Comparison of ENCODE assay signal across 8 cellular contexts in the genomic region with DNA sequence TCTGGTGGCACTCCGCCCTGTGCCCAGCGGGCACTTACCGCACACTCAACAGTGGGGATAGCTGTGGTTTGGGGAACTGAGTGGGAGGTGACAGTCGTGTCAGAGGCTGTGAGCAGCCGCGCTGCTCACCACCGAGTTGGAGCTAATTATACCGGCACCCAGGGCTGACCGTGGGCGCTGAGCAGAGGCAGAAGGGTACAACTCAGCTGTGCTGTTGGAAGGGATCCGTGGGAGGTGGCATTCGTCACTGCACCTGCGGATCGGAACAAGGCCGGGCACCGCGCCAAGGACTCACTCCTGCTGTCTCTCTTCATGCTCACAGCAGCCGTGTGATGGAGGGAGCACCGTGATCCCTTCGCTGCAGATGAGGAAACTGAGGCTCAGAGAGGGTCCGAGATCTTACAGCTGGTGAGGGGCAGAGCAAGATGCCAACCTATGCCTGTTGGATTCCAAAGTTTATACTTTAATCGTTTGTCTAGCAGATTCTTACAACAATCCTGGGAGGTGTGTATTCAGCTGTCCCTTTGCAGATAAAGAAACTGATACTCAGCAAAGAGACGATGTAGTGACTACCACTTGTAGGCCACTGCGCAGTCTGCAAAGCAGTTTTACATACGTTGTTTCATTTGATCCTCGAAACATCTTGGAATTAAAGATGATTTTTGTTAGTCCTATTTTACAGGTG. TPM values are rescaled to one million over a fixed set of nuclear protein-coding genes. Genes with fewer than 3 reads are reported as not detected.
DNase-seq lines count a peak whose midpoint lies in the region; ATAC-seq and TF ChIP-seq lines count a peak whose summit lies in the region.

No MANE protein-coding gene starts in this region.

- H3K4me3 ChIP-seq in CD4-positive, CD25-positive, alpha-beta regulatory T cell (ENCODE audit: low read depth, low read length) = peak overlapping the region; percentile 83
- H3K4me3 ChIP-seq in right cardiac atrium (ENCODE audit: low read length) (peak overlapping the region; percentile 65), gastrocnemius medialis (peak overlapping the region; percentile 83 to 98 (median 90))

- H3K9me3 ChIP-seq in CD4-positive, CD25-positive, alpha-beta regulatory T cell (ENCODE audit: control insufficient read depth in 2 of 2, low read length in 2 of 2) = no peaks in the 10 kb centered on the region
- H3K9me3 ChIP-seq in right cardiac atrium (ENCODE audit: control insufficient read depth, low read length) (no peaks in the 10 kb centered on the region), gastrocnemius medialis (no peaks in the 10 kb centered on the region)

- H3K4me1 ChIP-seq in CD4-positive, CD25-positive, alpha-beta regulatory T cell (ENCODE audit: control insufficient read depth, insufficient read depth, low read length, poor library complexity, severe bottlenecking) = peaks cover 54% of the 10 kb centered on the region
- H3K4me1 ChIP-seq in right cardiac atrium (ENCODE audit: control insufficient read depth, insufficient read depth, low read length) = peaks cover under 1% of the 10 kb centered on the region
- H3K4me1 ChIP-seq in gastrocnemius medialis = peaks cover 45 to 48% of the 10 kb centered on the region in 2 donors

- H3K9me3 Mint-ChIP-seq in CD4-positive, CD25-positive, alpha-beta regulatory T cell = no peaks in the 10 kb centered on the region
- H3K9me3 Mint-ChIP-seq in activated naive CD4-positive, alpha-beta T cell treated with anti-CD3 and anti-CD28 coated beads, Interleukin-2, amount 10 ng/mL, durations not matched to agents 7 days and 5 days = no peaks in the 10 kb centered on the region

- TF ChIP-seq CTCF in gastrocnemius medialis (IDR thresholded peaks at IDR 0.05 in 4 of 5, conservative IDR thresholded peaks at IDR 0.05 in 1 of 5) = no peak

- no peak for TF ChIP-seq POLR2A in gastrocnemius medialis (IDR thresholded peaks at IDR 0.05)

- WGBS in right cardiac atrium = 14% methylated on average over 26 of the region's 26 CpGs

- no peaks in the 10 kb centered on the region for H3K36me3 ChIP-seq in CD4-positive, CD25-positive, alpha-beta regulatory T cell (ENCODE audit: control insufficient read depth, insufficient read depth, low read length)
- no peaks in the 10 kb centered on the region for H3K36me3 ChIP-seq in gastrocnemius medialis

- in situ Hi-C loops in gastrocnemius medialis (cut with MboI; ENCODE audit: low sequenced_read_pairs in 4 of 4) = no loop called here

- H3K36me3 Mint-ChIP-seq in CD4-positive, CD25-positive, alpha-beta regulatory T cell = no peaks in the 10 kb centered on the region
- H3K36me3 Mint-ChIP-seq in activated naive CD4-positive, alpha-beta T cell treated with anti-CD3 and anti-CD28 coated beads, Interleukin-2, amount 10 ng/mL, durations not matched to agents 7 days and 5 days = peaks cover 15% of the 10 kb centered on the region

- no peaks in the 10 kb centered on the region for H3K27me3 ChIP-seq in CD4-positive, CD25-positive, alpha-beta regulatory T cell (ENCODE audit: control insufficient read depth, insufficient read depth, low read length)
- H3K27me3 ChIP-seq in right cardiac atrium (ENCODE audit: control insufficient read depth, insufficient read depth) = no peaks in the 10 kb centered on the region
- no peaks in the 10 kb centered on the region for H3K27me3 ChIP-seq in gastrocnemius medialis

- H3K27ac Mint-ChIP-seq in CD4-positive, CD25-positive, alpha-beta regulatory T cell = peak overlapping the region; percentile 92 to 98 (median 93)
- H3K27ac Mint-ChIP-seq in activated naive CD4-positive, alpha-beta T cell treated with anti-CD3 and anti-CD28 coated beads, Interleukin-2, amount 10 ng/mL, durations not matched to agents 7 days and 5 days = peak overlapping the region; percentile 94

- peak overlapping the region; percentile 92 to 100 (median 98) for H3K4me3 Mint-ChIP-seq in CD4-positive, CD25-positive, alpha-beta regulatory T cell
- peak overlapping the region; percentile 98 for H3K4me3 Mint-ChIP-seq in activated naive CD4-positive, alpha-beta T cell treated with anti-CD3 and anti-CD28 coated beads, Interleukin-2, amount 10 ng/mL, durations not matched to agents 7 days and 5 days

- peak; percentile 33 to 35 for ATAC-seq in CD4-positive, CD25-positive, alpha-beta regulatory T cell (ENCODE audit: low read depth in 2 of 2)
- ATAC-seq in GM21381 (IDR thresholded peaks at IDR 0.05; ENCODE audit: unreplicated experiment) = peak; percentile 30
- ATAC-seq in right cardiac atrium = peak; percentile 49 to 50
- ATAC-seq in gastrocnemius medialis = peak; percentile 56 to 65

- CTCF ChIA-PET in activated naive CD4-positive, alpha-beta T cell treated with anti-CD3 and anti-CD28 coated beads, Interleukin-2, amount 10 ng/mL, durations not matched to agents 7 days and 5 days (lab: Charles Lee) = interaction anchor here (0.8 to 2.3 kb wide), 4 partner anchors 42 to 395 kb away, joined by 3 to 6 read pairs (median 6); no protein-coding TSS in a partner anchor

- H3K4me1 Mint-ChIP-seq in CD4-positive, CD25-positive, alpha-beta regulatory T cell = peaks cover 20 to 71% (median 47%) of the 10 kb centered on the region in 4 donors
- H3K4me1 Mint-ChIP-seq in activated naive CD4-positive, alpha-beta T cell treated with anti-CD3 and anti-CD28 coated beads, Interleukin-2, amount 10 ng/mL, durations not matched to agents 7 days and 5 days = peaks cover 70% of the 10 kb centered on the region

- DNase-seq in CD4-positive, CD25-positive, alpha-beta regulatory T cell = peak; percentile 51 to 72 (median 68)
- DNase-seq in HUDEP-2 (lab: John Stamatoyannopoulos, UW; ENCODE audit: unreplicated experiment in 76 of 76) = peak in 53 of 76 experiments; percentile 12 to 74 (median 48)
- DNase-seq in SHP77 treated with DMSO at 0.1 percent for 48 hours (lab: John Stamatoyannopoulos, UW) = peak; percentile 74
- DNase-seq in activated naive CD4-positive, alpha-beta T cell treated with anti-CD3 and anti-CD28 coated beads, Interleukin-2, amount 10 ng/mL, durations not matched to agents 7 days and 5 days = peak; percentile 67
- DNase-seq in right cardiac atrium = peak; percentile 57 to 88 (median 85)
- peak; percentile 73 to 82 for DNase-seq in gastrocnemius medialis
- DNase-seq in iPS-NIHi11 (ENCODE audit: low spot score) = no peak

- intact Hi-C loops in right cardiac atrium (cut with DNase I) = no loop called here
- intact Hi-C loops in gastrocnemius medialis (cut with DNase I; ENCODE audit: low total_unique reads) = loop anchor here (1.0 to 2.0 kb wide), 3 partner anchors 43 to 317 kb away; no protein-coding TSS in a partner anchor

- peaks cover 11% of the 10 kb centered on the region for H3K27me3 Mint-ChIP-seq in CD4-positive, CD25-positive, alpha-beta regulatory T cell
- no peaks in the 10 kb centered on the region for H3K27me3 Mint-ChIP-seq in activated naive CD4-positive, alpha-beta T cell treated with anti-CD3 and anti-CD28 coated beads, Interleukin-2, amount 10 ng/mL, durations not matched to agents 7 days and 5 days

- peak overlapping the region; percentile 93 for H3K27ac ChIP-seq in CD4-positive, CD25-positive, alpha-beta regulatory T cell (ENCODE audit: insufficient read depth, low read length, poor library complexity, severe bottlenecking)
- peak overlapping the region; percentile 71 for H3K27ac ChIP-seq in right cardiac atrium (ENCODE audit: low read length)
- H3K27ac ChIP-seq in gastrocnemius medialis = peak overlapping the region; percentile 94 to 98 (median 96)

RNA-seq across cellular contexts. Expression of gene ELMO2, which starts 0.7 kb away (rescaled TPM):
- total RNA-seq in CD4-positive, CD25-positive, alpha-beta regulatory T cell = 84.9 TPM
- 10 to 100 TPM; 37.7 to 56.1 (median 43.5) TPM for polyA plus RNA-seq in CD4-positive, CD25-positive, alpha-beta regulatory T cell
- total RNA-seq in right cardiac atrium = 10 to 100 TPM; 29.0 to 40.2 (median 35.0) TPM
- 20.7 TPM for polyA plus RNA-seq in right cardiac atrium
- 10 to 100 TPM; 47.6 to 67.5 (median 53.6) TPM for total RNA-seq in gastrocnemius medialis
